ENCODE assay signal across 25 cellular contexts in the genomic region with DNA sequence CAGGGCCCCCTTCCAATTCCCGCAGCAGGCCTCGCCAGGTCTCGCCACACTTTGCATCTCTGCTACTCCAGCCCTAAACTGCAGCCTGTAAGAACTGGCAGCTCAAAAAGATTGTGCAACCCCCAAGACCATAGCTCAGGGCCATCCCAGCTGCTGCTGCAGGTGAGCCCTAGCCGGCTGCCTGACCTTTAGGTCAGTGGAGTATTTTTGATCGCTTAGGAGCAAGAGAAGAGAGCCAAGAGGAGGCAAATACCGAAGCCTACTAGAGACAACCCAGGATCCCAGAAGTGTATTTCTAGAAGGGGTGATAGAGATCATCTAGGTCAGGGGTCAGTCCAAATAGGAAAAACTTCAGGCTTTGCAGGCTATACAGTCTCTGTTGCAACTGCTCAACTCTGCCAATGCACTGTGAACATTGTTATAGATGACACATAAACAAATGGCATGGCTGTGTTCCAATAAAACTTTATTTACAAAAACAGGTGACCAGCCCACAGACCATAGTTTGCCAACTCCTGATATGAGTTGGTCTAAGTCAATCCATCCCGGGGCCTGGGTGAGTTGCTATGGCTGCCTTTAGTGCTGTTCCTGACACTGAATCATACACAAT.
"Had no signal": no experiment of that assay in that cellular context is flagged by ENCODE, and none has a peak within 500 bp of the region (broad histone marks: within the 10 kb centered on the region; RNA-seq: fewer than 3 reads in every experiment).

No MANE protein-coding gene starts in this region.

- H3K36me3 ChIP-seq: heart right ventricle, pancreas, vagina had no signal

- H3K27ac ChIP-seq: heart right ventricle, pancreas, vagina had no signal

- H3K4me1 Mint-ChIP-seq: activated B cell treated with CpG ODN at 0.5 μM for 24 hours; activated CD4-positive, alpha-beta T cell treated with anti-CD3 and anti-CD28 coated beads, Interleukin-2, amount 10 ng/mL, durations not matched to agents 24 days and 14 days; naive B cell; T-helper 17 cell had no signal

- H3K9me3 Mint-ChIP-seq: activated CD4-positive, alpha-beta T cell treated with anti-CD3 and anti-CD28 coated beads, Interleukin-2, amount 10 ng/mL, durations not matched to agents 24 days and 14 days had no signal

- H3K4me3 Mint-ChIP-seq: activated B cell treated with CpG ODN at 0.5 μM for 24 hours; activated CD4-positive, alpha-beta T cell treated with anti-CD3 and anti-CD28 coated beads, Interleukin-2, amount 10 ng/mL, durations not matched to agents 24 days and 14 days; activated CD8-positive, alpha-beta T cell treated with anti-CD3 and anti-CD28 coated beads, Interleukin-2, amount 10 ng/mL, durations not matched to agents 7 days and 5 days; naive B cell; T-helper 17 cell had no signal

- FAIRE-seq: endothelial cell of umbilical vein, pancreas, small intestine had no signal

- H3K36me3 Mint-ChIP-seq: activated naive CD4-positive, alpha-beta T cell treated with anti-CD3 and anti-CD28 coated beads, Interleukin-2, amount 50 U/mL, for 72 hours; naive B cell had no signal

- ATAC-seq: activated CD8-positive, alpha-beta T cell treated with anti-CD3 and anti-CD28 coated beads, Interleukin-2, amount 10 ng/mL, durations not matched to agents 7 days and 5 days; activated naive CD4-positive, alpha-beta T cell treated with anti-CD3 and anti-CD28 coated beads, Interleukin-2, amount 50 U/mL, for 72 hours; heart right ventricle; pancreas; T-helper 17 cell had no signal

- H3K9me3 ChIP-seq: pancreas, vagina had no signal

- H3K27me3 Mint-ChIP-seq: activated B cell treated with CpG ODN at 0.5 μM for 24 hours had no signal

- H3K27me3 ChIP-seq: pancreas, tibial nerve, vagina had no signal

- H3K4me1 ChIP-seq: pancreas, vagina had no signal

- H3K27ac Mint-ChIP-seq: activated B cell treated with CpG ODN at 0.5 μM for 24 hours; activated CD4-positive, alpha-beta T cell treated with anti-CD3 and anti-CD28 coated beads, Interleukin-2, amount 10 ng/mL, durations not matched to agents 24 days and 14 days; activated CD8-positive, alpha-beta T cell treated with anti-CD3 and anti-CD28 coated beads, Interleukin-2, amount 10 ng/mL, durations not matched to agents 7 days and 5 days; activated naive CD4-positive, alpha-beta T cell treated with anti-CD3 and anti-CD28 coated beads, Interleukin-2, amount 50 U/mL, for 72 hours; naive B cell; T-helper 17 cell had no signal

- DNase-seq: activated B cell treated with CpG ODN at 0.5 μM for 24 hours; activated CD4-positive, alpha-beta T cell treated with anti-CD3 and anti-CD28 coated beads, Interleukin-2, amount 10 ng/mL, durations not matched to agents 24 days and 14 days; activated CD8-positive, alpha-beta memory T cell treated with anti-CD3 and anti-CD28 coated beads, Interleukin-2, amount 50 U/mL, for 4 hours; activated CD8-positive, alpha-beta T cell treated with anti-CD3 and anti-CD28 coated beads, Interleukin-2, amount 10 ng/mL, durations not matched to agents 7 days and 5 days; activated effector memory CD4-positive, alpha-beta T cell treated with anti-CD3 and anti-CD28 coated beads, Interleukin-2, amount 50 U/mL, for 16 hours; activated T-cell treated with anti-CD3 and anti-CD28 coated beads, Interleukin-2, amount 50 U/mL, for 48 hours; central memory CD4-positive, alpha-beta T cell; cortex of kidney; effector CD8-positive, alpha-beta T cell; foreskin melanocyte; heart right ventricle; left cardiac atrium; mammary epithelial cell; naive B cell; pancreas; retina; small intestine; stimulated activated CD4-positive, alpha-beta T cell treated with anti-CD3 and anti-CD28 coated beads, Interleukin-4, amount 100 ng/mL, for 24 hours; stimulated activated naive CD4-positive, alpha-beta T cell; substantia nigra; T-helper 17 cell had no signal

- H3K4me3 ChIP-seq: heart right ventricle, pancreas, tibial nerve, vagina had no signal
